9 cellular contexts compared by ENCODE assay signal in the genomic region with DNA sequence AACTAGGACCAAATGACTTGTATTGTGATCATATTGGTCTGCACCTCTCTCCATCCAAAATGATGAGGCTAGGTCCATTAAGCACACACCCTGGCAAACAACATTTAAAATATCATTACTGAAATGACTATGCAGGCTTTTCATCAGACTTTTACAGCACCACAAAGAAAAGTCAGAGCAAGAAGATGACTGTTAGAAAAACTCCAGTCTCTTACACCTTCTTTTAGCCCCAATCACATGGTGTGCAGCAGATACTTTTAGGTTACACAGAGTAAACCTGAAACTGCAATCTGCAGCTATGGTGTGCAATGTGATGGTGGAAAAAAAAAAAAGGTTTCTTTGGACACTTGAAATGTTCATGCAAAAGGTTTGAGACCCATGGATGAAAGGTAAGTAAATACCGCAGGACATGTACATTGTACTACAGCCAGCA. TPM values are rescaled to one million over a fixed set of nuclear protein-coding genes. Genes with fewer than 3 reads are reported as not detected.
DNase-seq lines count a peak whose midpoint lies in the region; ATAC-seq and TF ChIP-seq lines count a peak whose summit lies in the region.
"Had no signal": no experiment of that assay in that cellular context is flagged by ENCODE, and none has a peak within 500 bp of the region (broad histone marks: within the 10 kb centered on the region; RNA-seq: fewer than 3 reads in every experiment).

No MANE protein-coding gene starts in this region.

- TF ChIP-seq POLR2A in sigmoid colon (IDR thresholded peaks at IDR 0.05) = no peak

- DNase-seq in activated naive CD4-positive, alpha-beta T cell treated with anti-CD3 and anti-CD28 coated beads, Interleukin-2, amount 10 ng/mL, durations not matched to agents 7 days and 5 days = no peak
- DNase-seq in activated naive CD4-positive, alpha-beta T cell treated with Interleukin-2 at 50 U/mL for 16 hours = no peak
- no peak for DNase-seq in GM23338 (ENCODE audit: low spot score)
- DNase-seq in stimulated activated effector memory CD8-positive, alpha-beta T cell treated with anti-CD3 and anti-CD28 coated beads, Interleukin-12 subunit alpha, Interleukin-12 subunit beta, amount 100 ng/mL, for 72 hours (ENCODE audit: low spot score in 2 of 2) = no peak
- DNase-seq in sigmoid colon = no peak
- DNase-seq in HuH-7.5 (ENCODE audit: low spot score) = no peak
- no peak for DNase-seq in KBM-7
- DNase-seq: erythroblast had no signal

- H3K4me3 ChIP-seq in GM23338 (no peak overlapping the region), sigmoid colon (no peak overlapping the region)

- H3K36me3 ChIP-seq in GM23338 (ENCODE audit: insufficient read depth) = no peaks in the 10 kb centered on the region
- no peaks in the 10 kb centered on the region for H3K36me3 ChIP-seq in sigmoid colon

- no peaks in the 10 kb centered on the region for H3K27me3 ChIP-seq in GM23338 (ENCODE audit: insufficient read depth)
- no peaks in the 10 kb centered on the region for H3K27me3 ChIP-seq in sigmoid colon

- no peak overlapping the region for H3K4me3 Mint-ChIP-seq in activated naive CD4-positive, alpha-beta T cell treated with anti-CD3 and anti-CD28 coated beads, Interleukin-2, amount 10 ng/mL, durations not matched to agents 7 days and 5 days
- no peak overlapping the region for H3K4me3 Mint-ChIP-seq in GM23338
- peak overlapping the region; percentile 66 for H3K4me3 Mint-ChIP-seq in stimulated activated effector memory CD8-positive, alpha-beta T cell treated with anti-CD3 and anti-CD28 coated beads, Interleukin-12 subunit alpha, Interleukin-12 subunit beta, amount 100 ng/mL, for 72 hours

- H3K9me2 ChIP-seq in GM23338 (ENCODE audit: insufficient read depth) = no peaks in the 10 kb centered on the region

- TF ChIP-seq EP300 in sigmoid colon (IDR thresholded peaks at IDR 0.05) = no peak

- H3K27me3 Mint-ChIP-seq in activated naive CD4-positive, alpha-beta T cell treated with anti-CD3 and anti-CD28 coated beads, Interleukin-2, amount 10 ng/mL, durations not matched to agents 7 days and 5 days = no peaks in the 10 kb centered on the region
- peaks cover 3% of the 10 kb centered on the region for H3K27me3 Mint-ChIP-seq in GM23338 (ENCODE audit: insufficient read depth, low read depth, poor library complexity)

- H2AFZ ChIP-seq in GM23338 = peak overlapping the region; percentile 19; the same call in 1 of the 2 replicates

- H3K27ac ChIP-seq in GM23338 (ENCODE audit: low read depth) (no peak overlapping the region), sigmoid colon (no peak overlapping the region)

- intact Hi-C loops in sigmoid colon (cut with DNase I) = no loop called here

- peaks cover 46% of the 10 kb centered on the region for H3K4me1 Mint-ChIP-seq in activated naive CD4-positive, alpha-beta T cell treated with anti-CD3 and anti-CD28 coated beads, Interleukin-2, amount 10 ng/mL, durations not matched to agents 7 days and 5 days
- no peaks in the 10 kb centered on the region for H3K4me1 Mint-ChIP-seq in GM23338
- peaks cover 55% of the 10 kb centered on the region for H3K4me1 Mint-ChIP-seq in stimulated activated effector memory CD8-positive, alpha-beta T cell treated with anti-CD3 and anti-CD28 coated beads, Interleukin-12 subunit alpha, Interleukin-12 subunit beta, amount 100 ng/mL, for 72 hours

- WGBS in sigmoid colon, 2 donors = 34 to 71% methylated on average over 1 of the region's 1 CpG

- no peaks in the 10 kb centered on the region for H3K9me3 Mint-ChIP-seq in activated naive CD4-positive, alpha-beta T cell treated with anti-CD3 and anti-CD28 coated beads, Interleukin-2, amount 10 ng/mL, durations not matched to agents 7 days and 5 days
- H3K9me3 Mint-ChIP-seq in GM23338 = no peaks in the 10 kb centered on the region
- no peaks in the 10 kb centered on the region for H3K9me3 Mint-ChIP-seq in stimulated activated effector memory CD8-positive, alpha-beta T cell treated with anti-CD3 and anti-CD28 coated beads, Interleukin-12 subunit alpha, Interleukin-12 subunit beta, amount 100 ng/mL, for 72 hours

- no peaks in the 10 kb centered on the region for H3K79me2 ChIP-seq in GM23338 (replicated peaks; ENCODE audit: insufficient read depth)

- in situ Hi-C loops in KBM-7 (cut with MboI; ENCODE audit: low pct_unique_long_range_greater_than_20kb, low sequenced_read_pairs) = no loop called here

- H4K20me1 ChIP-seq in GM23338 (replicated peaks; ENCODE audit: insufficient read depth) = no peaks in the 10 kb centered on the region

- no peak for TF ChIP-seq CTCF in GM23338 (conservative IDR thresholded peaks at IDR 0.05; ENCODE audit: low read depth in 2 of 2)
- TF ChIP-seq CTCF in sigmoid colon (IDR thresholded peaks at IDR 0.05) = no peak

- no peak for ATAC-seq in GM23338
- ATAC-seq in HG03558 (IDR thresholded peaks at IDR 0.05; ENCODE audit: extremely low read depth, unreplicated experiment) = peak; percentile 80
- peak; percentile 92 for ATAC-seq in stimulated activated effector memory CD8-positive, alpha-beta T cell treated with anti-CD3 and anti-CD28 coated beads, Interleukin-12 subunit alpha, Interleukin-12 subunit beta, amount 100 ng/mL, for 72 hours

- H3F3A ChIP-seq in GM23338 (replicated peaks; ENCODE audit: low read depth) = no peaks in the 10 kb centered on the region

- H3K36me3 Mint-ChIP-seq in activated naive CD4-positive, alpha-beta T cell treated with anti-CD3 and anti-CD28 coated beads, Interleukin-2, amount 10 ng/mL, durations not matched to agents 7 days and 5 days = no peaks in the 10 kb centered on the region
- no peaks in the 10 kb centered on the region for H3K36me3 Mint-ChIP-seq in GM23338 (ENCODE audit: low read depth)
- peaks cover 25% of the 10 kb centered on the region for H3K36me3 Mint-ChIP-seq in stimulated activated effector memory CD8-positive, alpha-beta T cell treated with anti-CD3 and anti-CD28 coated beads, Interleukin-12 subunit alpha, Interleukin-12 subunit beta, amount 100 ng/mL, for 72 hours

- H3K27ac Mint-ChIP-seq in activated naive CD4-positive, alpha-beta T cell treated with anti-CD3 and anti-CD28 coated beads, Interleukin-2, amount 10 ng/mL, durations not matched to agents 7 days and 5 days = peak overlapping the region; percentile 77
- no peak overlapping the region for H3K27ac Mint-ChIP-seq in GM23338
- H3K27ac Mint-ChIP-seq in stimulated activated effector memory CD8-positive, alpha-beta T cell treated with anti-CD3 and anti-CD28 coated beads, Interleukin-12 subunit alpha, Interleukin-12 subunit beta, amount 100 ng/mL, for 72 hours = peak overlapping the region; percentile 94

- CTCF ChIA-PET in activated naive CD4-positive, alpha-beta T cell treated with anti-CD3 and anti-CD28 coated beads, Interleukin-2, amount 10 ng/mL, durations not matched to agents 7 days and 5 days (lab: Charles Lee) = interaction anchor here (0.6 kb wide), 1 partner anchor 178 kb away, joined by 5 read pairs; no protein-coding TSS in a partner anchor

- H3K4me1 ChIP-seq in GM23338 (ENCODE audit: insufficient read depth) = no peaks in the 10 kb centered on the region
- H3K4me1 ChIP-seq in sigmoid colon = no peaks in the 10 kb centered on the region

- H3K9me3 ChIP-seq in sigmoid colon = no peaks in the 10 kb centered on the region

- H3K4me2 ChIP-seq in GM23338 = no peak overlapping the region

TF ChIP-seq in GM23338, 12 proteins besides CTCF, POLR2A, EP300 and RAD21 (continues in another document):
- TF ChIP-seq, protein P1, sequence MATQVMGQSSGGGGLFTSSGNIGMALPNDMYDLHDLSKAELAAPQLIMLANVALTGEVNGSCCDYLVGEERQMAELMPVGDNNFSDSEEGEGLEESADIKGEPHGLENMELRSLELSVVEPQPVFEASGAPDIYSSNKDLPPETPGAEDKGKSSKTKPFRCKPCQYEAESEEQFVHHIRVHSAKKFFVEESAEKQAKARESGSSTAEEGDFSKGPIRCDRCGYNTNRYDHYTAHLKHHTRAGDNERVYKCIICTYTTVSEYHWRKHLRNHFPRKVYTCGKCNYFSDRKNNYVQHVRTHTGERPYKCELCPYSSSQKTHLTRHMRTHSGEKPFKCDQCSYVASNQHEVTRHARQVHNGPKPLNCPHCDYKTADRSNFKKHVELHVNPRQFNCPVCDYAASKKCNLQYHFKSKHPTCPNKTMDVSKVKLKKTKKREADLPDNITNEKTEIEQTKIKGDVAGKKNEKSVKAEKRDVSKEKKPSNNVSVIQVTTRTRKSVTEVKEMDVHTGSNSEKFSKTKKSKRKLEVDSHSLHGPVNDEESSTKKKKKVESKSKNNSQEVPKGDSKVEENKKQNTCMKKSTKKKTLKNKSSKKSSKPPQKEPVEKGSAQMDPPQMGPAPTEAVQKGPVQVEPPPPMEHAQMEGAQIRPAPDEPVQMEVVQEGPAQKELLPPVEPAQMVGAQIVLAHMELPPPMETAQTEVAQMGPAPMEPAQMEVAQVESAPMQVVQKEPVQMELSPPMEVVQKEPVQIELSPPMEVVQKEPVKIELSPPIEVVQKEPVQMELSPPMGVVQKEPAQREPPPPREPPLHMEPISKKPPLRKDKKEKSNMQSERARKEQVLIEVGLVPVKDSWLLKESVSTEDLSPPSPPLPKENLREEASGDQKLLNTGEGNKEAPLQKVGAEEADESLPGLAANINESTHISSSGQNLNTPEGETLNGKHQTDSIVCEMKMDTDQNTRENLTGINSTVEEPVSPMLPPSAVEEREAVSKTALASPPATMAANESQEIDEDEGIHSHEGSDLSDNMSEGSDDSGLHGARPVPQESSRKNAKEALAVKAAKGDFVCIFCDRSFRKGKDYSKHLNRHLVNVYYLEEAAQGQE (IDR thresholded peaks at IDR 0.05; ENCODE audit: unreplicated experiment) = no peak
- TF ChIP-seq ZNF114 (CRISPR knock-in tag; IDR thresholded peaks at IDR 0.05) = no peak

RNA-seq across cellular contexts. Expression of gene POLI, which starts 5.4 kb away (rescaled TPM):
- total RNA-seq in GM23338 (2014; rRNA removed; shearing (Covaris generic)) = 38.3 and 41.5 TPM in 2 replicates
- polyA plus RNA-seq in GM23338 (2016; fragmentation: Nextera tagmentation; extraction: Ambion mirVana) = 17.6 and 30.1 TPM in 2 replicates
- 10 to 100 TPM; 32.7 to 46.7 (median 41.0) TPM for total RNA-seq in sigmoid colon
- polyA plus RNA-seq in sigmoid colon = 10 to 100 TPM in 1 of 3 donors, 1 to 10 TPM in 2; 2.5 to 10.8 (median 6.8) TPM

RNA-seq across cellular contexts. Expression of gene MBD2, which starts 39.5 kb away (rescaled TPM):
- total RNA-seq in GM23338 (2014; rRNA removed; shearing (Covaris generic)) = 39.2 and 41.2 TPM in 2 replicates
- polyA plus RNA-seq in GM23338 (2016; fragmentation: Nextera tagmentation; extraction: Ambion mirVana) (10.3 and 11.2 TPM in 2 replicates), sigmoid colon (10 to 100 TPM; 33.3 to 36.7 (median 36.6) TPM)
- 10 to 100 TPM; 21.4 to 32.1 (median 24.9) TPM for total RNA-seq in sigmoid colon
